12 cellular contexts compared by ENCODE assay signal in genomic region chr6:125948455-125948854, GRCh38.
"Had no signal": no experiment of that assay in that cellular context is flagged by ENCODE, and none has a peak within 500 bp of the region (broad histone marks: within the 10 kb centered on the region; RNA-seq: fewer than 3 reads in every experiment).

No MANE protein-coding gene starts in this region.

- H3K27ac ChIP-seq: pancreas had no signal

- DNase-seq: activated CD4-positive, alpha-beta T cell treated with anti-CD3 and anti-CD28 coated beads, Interleukin-2, amount 50 U/mL, for 4 hours; activated CD4-positive, CD25-positive, alpha-beta regulatory T cell treated with anti-CD3 and anti-CD28 coated beads, Interleukin-2, amount 50 U/mL, for 72 hours; activated effector memory CD4-positive, alpha-beta T cell treated with anti-CD3 and anti-CD28 coated beads, Interleukin-2, amount 50 U/mL, for 16 hours; activated T-cell treated with anti-CD3 and anti-CD28 coated beads, Interleukin-2, amount 50 U/mL, for 4 hours; cerebellar nuclear complex; dorsolateral prefrontal cortex; mesenchymal stem cell; pancreas; T-helper 2 cell; thyroid gland had no signal

- FAIRE-seq: pancreas, urothelium cell line had no signal

- H3K27me3 ChIP-seq: dorsolateral prefrontal cortex, pancreas, thyroid gland had no signal

- H3K4me3 Mint-ChIP-seq: activated naive CD8-positive, alpha-beta T cell; activated T-cell treated with anti-CD3 and anti-CD28 coated beads, Interleukin-2, amount 50 U/mL, for 4 hours had no signal

- H3K9me3 Mint-ChIP-seq: activated T-cell treated with anti-CD3 and anti-CD28 coated beads, Interleukin-2, amount 50 U/mL, for 4 hours had no signal

- H3K9me3 ChIP-seq: pancreas, thyroid gland had no signal

- H3K4me3 ChIP-seq: dorsolateral prefrontal cortex, pancreas, thyroid gland had no signal

- H3K36me3 ChIP-seq: pancreas, thyroid gland had no signal

- H3K36me3 Mint-ChIP-seq: activated naive CD8-positive, alpha-beta T cell had no signal

- ATAC-seq: activated T-cell treated with anti-CD3 and anti-CD28 coated beads, Interleukin-2, amount 50 U/mL, for 4 hours; pancreas had no signal

- H3K27ac Mint-ChIP-seq: activated naive CD8-positive, alpha-beta T cell had no signal
